Comparison of ENCODE assay signal across 29 cellular contexts in the genomic region with DNA sequence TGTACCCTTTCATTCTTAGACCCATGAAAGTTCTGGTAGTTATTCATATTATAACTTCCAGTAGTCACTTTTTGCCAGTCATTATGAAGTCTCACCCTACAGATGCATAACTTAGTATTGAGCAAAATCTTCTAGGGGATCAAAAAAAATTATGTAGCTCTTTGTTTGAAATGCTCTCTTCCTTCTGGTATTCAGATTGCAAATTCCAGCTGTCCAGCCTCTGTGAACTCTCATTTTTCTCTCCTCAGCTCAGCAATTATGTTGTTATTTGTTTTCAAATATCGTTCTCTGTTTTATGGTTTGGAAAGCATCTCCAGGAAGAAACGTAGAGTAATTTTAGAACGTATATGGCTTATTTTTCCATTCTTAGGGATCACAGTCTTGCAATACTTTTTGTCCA.
DNase-seq lines count a peak whose midpoint lies in the region; ATAC-seq, FAIRE-seq and TF ChIP-seq lines count a peak whose summit lies in the region.
"Had no signal": no experiment of that assay in that cellular context is flagged by ENCODE, and none has a peak within 500 bp of the region (broad histone marks: within the 10 kb centered on the region; RNA-seq: fewer than 3 reads in every experiment).

No MANE protein-coding gene starts in this region.

- peak; percentile 23 for FAIRE-seq in astrocyte (lab: Jason Lieb, UNC)
- FAIRE-seq: TTC549 had no signal

- DNase-seq in GM03348 (ENCODE audit: low spot score) (peak; percentile 56), astrocyte (ENCODE audit: low read depth) (peak; percentile 16), fibroblast of the aortic adventitia (ENCODE audit: low read depth) (peak; percentile 17), osteocyte (ENCODE audit: extremely low spot score, unreplicated experiment) (no peak)
- DNase-seq in activated CD4-positive, alpha-beta T cell treated with anti-CD3 and anti-CD28 coated beads for 48 hours = no peak
- DNase-seq: activated CD4-positive, alpha-beta T cell treated with anti-CD3 and anti-CD28 coated beads for 1 hour; activated CD8-positive, alpha-beta T cell treated with anti-CD3 and anti-CD28 coated beads, Interleukin-2, amount 10 ng/mL, durations not matched to agents 7 days and 5 days; activated gamma-delta T cell; activated naive CD8-positive, alpha-beta T cell treated with anti-CD3 and anti-CD28 coated beads, Interleukin-2, amount 50 U/mL, for 24 hours; activated T-cell treated with anti-CD3 and anti-CD28 coated beads for 4 hours; CD8-positive, alpha-beta T cell; cortex of kidney; GOT3; heart right ventricle; Kasumi-1; left lung; NCI-H1930; NCI-H69; nephron progenitor cell; Peyer's patch; stimulated activated CD4-positive, alpha-beta T cell treated with anti-CD3 and anti-CD28 coated beads, Interleukin-15, amount 100 ng/mL, for 24 hours; stimulated activated naive CD8-positive, alpha-beta T cell treated with anti-CD3 and anti-CD28 coated beads, Interleukin-15, amount 100 ng/mL, for 72 hours; T-helper 1 cell; thyroid gland had no signal

- no peak overlapping the region for H3K9ac ChIP-seq in astrocyte (ENCODE audit: low read length)

- H3K36me3 Mint-ChIP-seq in astrocyte (ENCODE audit: low read depth, unreplicated experiment) = peaks cover 2% of the 10 kb centered on the region
- H3K36me3 Mint-ChIP-seq in osteocyte (ENCODE audit: unreplicated experiment) = no peaks in the 10 kb centered on the region
- H3K36me3 Mint-ChIP-seq: CD8-positive, alpha-beta T cell had no signal

- no peaks in the 10 kb centered on the region for H3K4me1 ChIP-seq in astrocyte (ENCODE audit: insufficient read depth, low read length)
- H3K4me1 ChIP-seq: heart right ventricle, left lung, Peyer's patch, thyroid gland had no signal

- ATAC-seq in HG03196 (IDR thresholded peaks at IDR 0.05; ENCODE audit: unreplicated experiment) (no peak), HG03175 (IDR thresholded peaks at IDR 0.05; ENCODE audit: unreplicated experiment) (no peak)
- ATAC-seq: activated CD8-positive, alpha-beta T cell treated with anti-CD3 and anti-CD28 coated beads, Interleukin-2, amount 10 ng/mL, durations not matched to agents 7 days and 5 days; activated naive CD8-positive, alpha-beta T cell treated with anti-CD3 and anti-CD28 coated beads, Interleukin-2, amount 50 U/mL, for 24 hours; CD8-positive, alpha-beta T cell; heart right ventricle; left lung; sciatic nerve; stimulated activated naive CD8-positive, alpha-beta T cell treated with anti-CD3 and anti-CD28 coated beads, Interleukin-15, amount 100 ng/mL, for 72 hours had no signal

- no peaks in the 10 kb centered on the region for H3K27me3 ChIP-seq in astrocyte (ENCODE audit: insufficient read depth, low read length)
- H3K27me3 ChIP-seq: heart right ventricle, left lung, Peyer's patch, SJCRH30, thyroid gland had no signal

- H3K27me3 Mint-ChIP-seq in astrocyte (ENCODE audit: low read depth, unreplicated experiment) (no peaks in the 10 kb centered on the region), osteocyte (ENCODE audit: unreplicated experiment) (no peaks in the 10 kb centered on the region)
- H3K27me3 Mint-ChIP-seq: activated naive CD8-positive, alpha-beta T cell treated with anti-CD3 and anti-CD28 coated beads, Interleukin-2, amount 50 U/mL, for 24 hours had no signal

- no peaks in the 10 kb centered on the region for H3K36me3 ChIP-seq in astrocyte (ENCODE audit: insufficient read depth, low read length)
- H3K36me3 ChIP-seq: heart right ventricle, left lung, Peyer's patch, SJCRH30, thyroid gland had no signal

- no peak overlapping the region for H3K4me3 Mint-ChIP-seq in astrocyte (ENCODE audit: unreplicated experiment)
- H3K4me3 Mint-ChIP-seq in osteocyte (ENCODE audit: unreplicated experiment) = no peak overlapping the region
- H3K4me3 Mint-ChIP-seq: activated CD8-positive, alpha-beta T cell treated with anti-CD3 and anti-CD28 coated beads, Interleukin-2, amount 10 ng/mL, durations not matched to agents 7 days and 5 days; activated naive CD8-positive, alpha-beta T cell treated with anti-CD3 and anti-CD28 coated beads, Interleukin-2, amount 50 U/mL, for 24 hours; CD8-positive, alpha-beta T cell; nephron progenitor cell; stimulated activated naive CD8-positive, alpha-beta T cell treated with anti-CD3 and anti-CD28 coated beads, Interleukin-15, amount 100 ng/mL, for 72 hours had no signal

- no peak overlapping the region for H3K4me2 ChIP-seq in astrocyte (ENCODE audit: low read length)

- H4K20me1 ChIP-seq in astrocyte (ENCODE audit: insufficient read depth, low read length) = no peaks in the 10 kb centered on the region

- H3K4me1 Mint-ChIP-seq in astrocyte (ENCODE audit: low read depth, unreplicated experiment) = no peaks in the 10 kb centered on the region
- peaks cover 28% of the 10 kb centered on the region for H3K4me1 Mint-ChIP-seq in osteocyte (ENCODE audit: unreplicated experiment)
- H3K4me1 Mint-ChIP-seq: activated naive CD8-positive, alpha-beta T cell treated with anti-CD3 and anti-CD28 coated beads, Interleukin-2, amount 50 U/mL, for 24 hours; nephron progenitor cell; stimulated activated naive CD8-positive, alpha-beta T cell treated with anti-CD3 and anti-CD28 coated beads, Interleukin-15, amount 100 ng/mL, for 72 hours had no signal

- no peak overlapping the region for H3K4me3 ChIP-seq in astrocyte (ENCODE audit: insufficient read depth, low read depth, low read length)
- H3K4me3 ChIP-seq in fibroblast of the aortic adventitia (ENCODE audit: low read depth, low read length) = no peak overlapping the region
- H3K4me3 ChIP-seq: heart right ventricle, left lung, Peyer's patch, SJCRH30, thyroid gland had no signal

- H3K79me2 ChIP-seq in astrocyte (ENCODE audit: insufficient read depth, low read length) = no peaks in the 10 kb centered on the region

- H3K9me3 Mint-ChIP-seq in astrocyte (ENCODE audit: unreplicated experiment) = no peaks in the 10 kb centered on the region
- peaks cover 3% of the 10 kb centered on the region for H3K9me3 Mint-ChIP-seq in osteocyte (ENCODE audit: unreplicated experiment)
- H3K9me3 Mint-ChIP-seq: activated naive CD8-positive, alpha-beta T cell treated with anti-CD3 and anti-CD28 coated beads, Interleukin-2, amount 50 U/mL, for 24 hours; CD8-positive, alpha-beta T cell; nephron progenitor cell had no signal

- H3K9me3 ChIP-seq in astrocyte (ENCODE audit: insufficient read depth, low read depth, low read length) = no peaks in the 10 kb centered on the region
- H3K9me3 ChIP-seq: heart right ventricle, Peyer's patch, SJCRH30, thyroid gland had no signal

- no peak for TF ChIP-seq CTCF in astrocyte (IDR thresholded peaks at IDR 0.05; ENCODE audit: insufficient read depth, low read depth, low read length)
- no peak for TF ChIP-seq CTCF in fibroblast of the aortic adventitia (IDR thresholded peaks at IDR 0.05; ENCODE audit: insufficient read depth, low read length)
- TF ChIP-seq CTCF in osteocyte (IDR thresholded peaks at IDR 0.05) = no peak

- no peak overlapping the region for H2AFZ ChIP-seq in astrocyte (ENCODE audit: low read depth, low read length)

- H3K27ac Mint-ChIP-seq in astrocyte (ENCODE audit: unreplicated experiment) = no peak overlapping the region
- peak overlapping the region; percentile 56 for H3K27ac Mint-ChIP-seq in osteocyte (ENCODE audit: unreplicated experiment)
- H3K27ac Mint-ChIP-seq: activated CD8-positive, alpha-beta T cell treated with anti-CD3 and anti-CD28 coated beads, Interleukin-2, amount 10 ng/mL, durations not matched to agents 7 days and 5 days; activated naive CD8-positive, alpha-beta T cell treated with anti-CD3 and anti-CD28 coated beads, Interleukin-2, amount 50 U/mL, for 24 hours; CD8-positive, alpha-beta T cell; nephron progenitor cell; stimulated activated naive CD8-positive, alpha-beta T cell treated with anti-CD3 and anti-CD28 coated beads, Interleukin-15, amount 100 ng/mL, for 72 hours had no signal

- H3K27ac ChIP-seq in astrocyte (ENCODE audit: low read depth, low read length) = no peak overlapping the region
- H3K27ac ChIP-seq: heart right ventricle, left lung, Peyer's patch, SJCRH30, thyroid gland had no signal

Comparison
In these comparisons a context has a peak if more than half of its experiments do, and no peak if none do; other contexts are left out.
1. DNase-seq: peak in GM03348 (single experiment), astrocyte (single experiment) and fibroblast of the aortic adventitia (single experiment); none in osteocyte (single experiment) and activated CD4-positive, alpha-beta T cell treated with anti-CD3 and anti-CD28 coated beads for 48 hours (single experiment).